Comparison of ENCODE assay signal across 2 cellular contexts in the genomic region with DNA sequence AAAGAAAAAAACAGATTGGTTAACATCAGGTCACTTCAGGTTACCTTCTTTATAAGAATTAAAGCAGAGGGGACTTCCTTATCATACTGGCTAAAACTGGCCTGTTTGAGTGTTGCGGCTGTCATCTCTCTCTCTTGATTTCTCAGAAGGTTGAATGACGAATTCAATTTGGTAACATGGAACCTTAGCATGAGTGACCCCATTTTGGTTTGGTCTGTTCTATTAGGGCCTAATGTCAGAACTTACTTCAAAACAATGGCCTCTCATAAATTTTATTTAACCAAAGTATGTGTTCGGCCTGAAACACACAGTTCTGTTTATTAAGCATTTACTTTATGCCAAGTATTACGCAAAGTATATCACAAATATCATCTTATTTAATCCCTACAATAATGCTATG.
TF ChIP-seq lines count a peak whose summit lies in the region.

No MANE protein-coding gene starts in this region.

TF ChIP-seq in GM23338, 12 proteins besides CTCF, POLR2A, EP300 and RAD21 (continued from another document):
- TF ChIP-seq, protein P1, sequence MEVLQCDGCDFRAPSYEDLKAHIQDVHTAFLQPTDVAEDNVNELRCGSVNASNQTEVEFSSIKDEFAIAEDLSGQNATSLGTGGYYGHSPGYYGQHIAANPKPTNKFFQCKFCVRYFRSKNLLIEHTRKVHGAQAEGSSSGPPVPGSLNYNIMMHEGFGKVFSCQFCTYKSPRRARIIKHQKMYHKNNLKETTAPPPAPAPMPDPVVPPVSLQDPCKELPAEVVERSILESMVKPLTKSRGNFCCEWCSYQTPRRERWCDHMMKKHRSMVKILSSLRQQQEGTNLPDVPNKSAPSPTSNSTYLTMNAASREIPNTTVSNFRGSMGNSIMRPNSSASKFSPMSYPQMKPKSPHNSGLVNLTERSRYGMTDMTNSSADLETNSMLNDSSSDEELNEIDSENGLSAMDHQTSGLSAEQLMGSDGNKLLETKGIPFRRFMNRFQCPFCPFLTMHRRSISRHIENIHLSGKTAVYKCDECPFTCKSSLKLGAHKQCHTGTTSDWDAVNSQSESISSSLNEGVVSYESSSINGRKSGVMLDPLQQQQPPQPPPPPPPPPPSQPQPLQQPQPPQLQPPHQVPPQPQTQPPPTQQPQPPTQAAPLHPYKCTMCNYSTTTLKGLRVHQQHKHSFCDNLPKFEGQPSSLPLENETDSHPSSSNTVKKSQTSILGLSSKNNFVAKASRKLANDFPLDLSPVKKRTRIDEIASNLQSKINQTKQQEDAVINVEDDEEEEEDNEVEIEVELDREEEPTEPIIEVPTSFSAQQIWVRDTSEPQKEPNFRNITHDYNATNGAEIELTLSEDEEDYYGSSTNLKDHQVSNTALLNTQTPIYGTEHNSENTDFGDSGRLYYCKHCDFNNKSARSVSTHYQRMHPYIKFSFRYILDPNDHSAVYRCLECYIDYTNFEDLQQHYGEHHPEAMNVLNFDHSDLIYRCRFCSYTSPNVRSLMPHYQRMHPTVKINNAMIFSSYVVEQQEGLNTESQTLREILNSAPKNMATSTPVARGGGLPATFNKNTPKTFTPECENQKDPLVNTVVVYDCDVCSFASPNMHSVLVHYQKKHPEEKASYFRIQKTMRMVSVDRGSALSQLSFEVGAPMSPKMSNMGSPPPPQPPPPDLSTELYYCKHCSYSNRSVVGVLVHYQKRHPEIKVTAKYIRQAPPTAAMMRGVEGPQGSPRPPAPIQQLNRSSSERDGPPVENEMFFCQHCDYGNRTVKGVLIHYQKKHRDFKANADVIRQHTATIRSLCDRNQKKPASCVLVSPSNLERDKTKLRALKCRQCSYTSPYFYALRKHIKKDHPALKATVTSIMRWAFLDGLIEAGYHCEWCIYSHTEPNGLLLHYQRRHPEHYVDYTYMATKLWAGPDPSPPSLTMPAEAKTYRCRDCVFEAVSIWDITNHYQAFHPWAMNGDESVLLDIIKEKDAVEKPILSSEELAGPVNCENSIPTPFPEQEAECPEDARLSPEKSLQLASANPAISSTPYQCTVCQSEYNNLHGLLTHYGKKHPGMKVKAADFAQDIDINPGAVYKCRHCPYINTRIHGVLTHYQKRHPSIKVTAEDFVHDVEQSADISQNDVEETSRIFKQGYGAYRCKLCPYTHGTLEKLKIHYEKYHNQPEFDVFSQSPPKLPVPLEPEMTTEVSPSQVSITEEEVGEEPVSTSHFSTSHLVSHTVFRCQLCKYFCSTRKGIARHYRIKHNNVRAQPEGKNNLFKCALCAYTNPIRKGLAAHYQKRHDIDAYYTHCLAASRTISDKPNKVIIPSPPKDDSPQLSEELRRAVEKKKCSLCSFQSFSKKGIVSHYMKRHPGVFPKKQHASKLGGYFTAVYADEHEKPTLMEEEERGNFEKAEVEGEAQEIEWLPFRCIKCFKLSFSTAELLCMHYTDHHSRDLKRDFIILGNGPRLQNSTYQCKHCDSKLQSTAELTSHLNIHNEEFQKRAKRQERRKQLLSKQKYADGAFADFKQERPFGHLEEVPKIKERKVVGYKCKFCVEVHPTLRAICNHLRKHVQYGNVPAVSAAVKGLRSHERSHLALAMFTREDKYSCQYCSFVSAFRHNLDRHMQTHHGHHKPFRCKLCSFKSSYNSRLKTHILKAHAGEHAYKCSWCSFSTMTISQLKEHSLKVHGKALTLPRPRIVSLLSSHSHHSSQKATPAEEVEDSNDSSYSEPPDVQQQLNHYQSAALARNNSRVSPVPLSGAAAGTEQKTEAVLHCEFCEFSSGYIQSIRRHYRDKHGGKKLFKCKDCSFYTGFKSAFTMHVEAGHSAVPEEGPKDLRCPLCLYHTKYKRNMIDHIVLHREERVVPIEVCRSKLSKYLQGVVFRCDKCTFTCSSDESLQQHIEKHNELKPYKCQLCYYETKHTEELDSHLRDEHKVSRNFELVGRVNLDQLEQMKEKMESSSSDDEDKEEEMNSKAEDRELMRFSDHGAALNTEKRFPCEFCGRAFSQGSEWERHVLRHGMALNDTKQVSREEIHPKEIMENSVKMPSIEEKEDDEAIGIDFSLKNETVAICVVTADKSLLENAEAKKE (CRISPR knock-in tag; IDR thresholded peaks at IDR 0.05), result no peak
- TF ChIP-seq CREB1 (CRISPR knock-in tag; IDR thresholded peaks at IDR 0.05; ENCODE audit: low read depth), result no peak
- TF ChIP-seq, protein P2, sequence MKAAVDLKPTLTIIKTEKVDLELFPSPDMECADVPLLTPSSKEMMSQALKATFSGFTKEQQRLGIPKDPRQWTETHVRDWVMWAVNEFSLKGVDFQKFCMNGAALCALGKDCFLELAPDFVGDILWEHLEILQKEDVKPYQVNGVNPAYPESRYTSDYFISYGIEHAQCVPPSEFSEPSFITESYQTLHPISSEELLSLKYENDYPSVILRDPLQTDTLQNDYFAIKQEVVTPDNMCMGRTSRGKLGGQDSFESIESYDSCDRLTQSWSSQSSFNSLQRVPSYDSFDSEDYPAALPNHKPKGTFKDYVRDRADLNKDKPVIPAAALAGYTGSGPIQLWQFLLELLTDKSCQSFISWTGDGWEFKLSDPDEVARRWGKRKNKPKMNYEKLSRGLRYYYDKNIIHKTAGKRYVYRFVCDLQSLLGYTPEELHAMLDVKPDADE (IDR thresholded peaks at IDR 0.05), result no peak

TF ChIP-seq in GM12878, 131 proteins besides CTCF, POLR2A, EP300 and RAD21:
- TF ChIP-seq, protein P3, sequence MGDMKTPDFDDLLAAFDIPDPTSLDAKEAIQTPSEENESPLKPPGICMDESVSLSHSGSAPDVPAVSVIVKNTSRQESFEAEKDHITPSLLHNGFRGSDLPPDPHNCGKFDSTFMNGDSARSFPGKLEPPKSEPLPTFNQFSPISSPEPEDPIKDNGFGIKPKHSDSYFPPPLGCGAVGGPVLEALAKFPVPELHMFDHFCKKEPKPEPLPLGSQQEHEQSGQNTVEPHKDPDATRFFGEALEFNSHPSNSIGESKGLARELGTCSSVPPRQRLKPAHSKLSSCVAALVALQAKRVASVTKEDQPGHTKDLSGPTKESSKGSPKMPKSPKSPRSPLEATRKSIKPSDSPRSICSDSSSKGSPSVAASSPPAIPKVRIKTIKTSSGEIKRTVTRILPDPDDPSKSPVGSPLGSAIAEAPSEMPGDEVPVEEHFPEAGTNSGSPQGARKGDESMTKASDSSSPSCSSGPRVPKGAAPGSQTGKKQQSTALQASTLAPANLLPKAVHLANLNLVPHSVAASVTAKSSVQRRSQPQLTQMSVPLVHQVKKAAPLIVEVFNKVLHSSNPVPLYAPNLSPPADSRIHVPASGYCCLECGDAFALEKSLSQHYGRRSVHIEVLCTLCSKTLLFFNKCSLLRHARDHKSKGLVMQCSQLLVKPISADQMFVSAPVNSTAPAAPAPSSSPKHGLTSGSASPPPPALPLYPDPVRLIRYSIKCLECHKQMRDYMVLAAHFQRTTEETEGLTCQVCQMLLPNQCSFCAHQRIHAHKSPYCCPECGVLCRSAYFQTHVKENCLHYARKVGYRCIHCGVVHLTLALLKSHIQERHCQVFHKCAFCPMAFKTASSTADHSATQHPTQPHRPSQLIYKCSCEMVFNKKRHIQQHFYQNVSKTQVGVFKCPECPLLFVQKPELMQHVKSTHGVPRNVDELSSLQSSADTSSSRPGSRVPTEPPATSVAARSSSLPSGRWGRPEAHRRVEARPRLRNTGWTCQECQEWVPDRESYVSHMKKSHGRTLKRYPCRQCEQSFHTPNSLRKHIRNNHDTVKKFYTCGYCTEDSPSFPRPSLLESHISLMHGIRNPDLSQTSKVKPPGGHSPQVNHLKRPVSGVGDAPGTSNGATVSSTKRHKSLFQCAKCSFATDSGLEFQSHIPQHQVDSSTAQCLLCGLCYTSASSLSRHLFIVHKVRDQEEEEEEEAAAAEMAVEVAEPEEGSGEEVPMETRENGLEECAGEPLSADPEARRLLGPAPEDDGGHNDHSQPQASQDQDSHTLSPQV (IDR thresholded peaks at IDR 0.05), result peak; percentile 81
- no peak for TF ChIP-seq CBFB (IDR thresholded peaks at IDR 0.05; ENCODE audit: low read depth)
